13 cellular contexts compared by ENCODE assay signal in genomic region chr3:120368172-120368571, GRCh38.
"Had no signal": no experiment of that assay in that cellular context is flagged by ENCODE, and none has a peak within 500 bp of the region (broad histone marks: within the 10 kb centered on the region; RNA-seq: fewer than 3 reads in every experiment).

No MANE protein-coding gene starts in this region.

- FAIRE-seq: frontal cortex had no signal

- ATAC-seq: natural killer cell treated with Interleukin-12 subunit alpha and Interleukin-12 subunit beta and Interleukin-15 and Interleukin-18, amount 100 ng/mL, for 72 hours had no signal

- H3K27ac ChIP-seq: WERI-Rb-1 had no signal

- DNase-seq: activated CD4-positive, alpha-beta T cell treated with anti-CD3 and anti-CD28 coated beads for 4 hours; activated CD8-positive, alpha-beta memory T cell treated with anti-CD3 and anti-CD28 coated beads, Interleukin-2, amount 50 U/mL, for 48 hours; activated naive CD8-positive, alpha-beta T cell treated with anti-CD3 and anti-CD28 coated beads, Interleukin-2, amount 10 ng/mL, durations not matched to agents 7 days and 5 days; anterior cingulate cortex; cortex of kidney; effector CD4-positive, alpha-beta T cell; head of caudate nucleus; retina; stimulated activated CD4-positive, alpha-beta T cell treated with anti-CD3 and anti-CD28 coated beads, Interleukin-12 subunit alpha, Interleukin-12 subunit beta, amount 100 ng/mL, for 4 hours; stimulated activated CD4-positive, alpha-beta T cell treated with anti-CD3 and anti-CD28 coated beads, Interleukin-2, amount 100 ng/mL, for 24 hours; WERI-Rb-1 had no signal

- H3K36me3 ChIP-seq: WERI-Rb-1 had no signal
